Comparison of ENCODE assay signal across 20 cellular contexts in the genomic region with DNA sequence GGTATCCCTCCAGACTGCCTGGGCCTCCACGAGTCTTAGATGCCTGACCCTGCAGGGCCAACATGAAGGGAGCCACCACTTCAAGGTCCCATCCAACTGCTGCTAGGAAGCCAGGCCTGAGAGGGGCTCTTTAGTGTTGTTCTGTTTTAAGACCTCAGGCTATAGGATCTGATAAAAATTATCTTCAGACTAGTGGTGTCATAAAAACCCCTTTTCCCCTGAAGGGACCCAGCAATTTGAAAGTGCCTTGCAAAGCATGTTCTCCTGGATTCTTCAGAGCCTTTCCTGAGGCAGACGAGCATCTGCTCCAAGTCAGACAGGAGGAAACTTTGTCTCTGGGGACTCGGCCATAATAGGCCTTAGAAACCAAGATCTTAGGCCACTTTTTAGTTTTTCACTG. TPM values are rescaled to one million over a fixed set of nuclear protein-coding genes. Genes with fewer than 3 reads are reported as not detected.
A peak's percentile ranks its signal among the peaks of the same experiment; 100 is the strongest.
DNase-seq lines count a peak whose midpoint lies in the region; ATAC-seq and TF ChIP-seq lines count a peak whose summit lies in the region.
"Had no signal": no experiment of that assay in that cellular context is flagged by ENCODE, and none has a peak within 500 bp of the region (broad histone marks: within the 10 kb centered on the region; RNA-seq: fewer than 3 reads in every experiment).

No MANE protein-coding gene starts in this region.

- H3K27me3 ChIP-seq in Panc1 (ENCODE audit: control insufficient read depth, insufficient read depth, low read length) (no peaks in the 10 kb centered on the region), dorsolateral prefrontal cortex (no peaks in the 10 kb centered on the region)
- H3K27me3 ChIP-seq: BLaER1, MG63 had no signal

- H3K9me3 Mint-ChIP-seq in activated naive CD4-positive, alpha-beta T cell treated with anti-CD3 and anti-CD28 coated beads for 36 hours, result no peaks in the 10 kb centered on the region
- H3K9me3 Mint-ChIP-seq in stimulated activated effector memory CD8-positive, alpha-beta T cell treated with anti-CD3 and anti-CD28 coated beads, Interleukin-12 subunit alpha, Interleukin-12 subunit beta, amount 100 ng/mL, for 72 hours, result no peaks in the 10 kb centered on the region
- H3K9me3 Mint-ChIP-seq: CD8-positive, alpha-beta memory T cell had no signal

- CTCF ChIA-PET in Panc1 (lab: Charles Lee), result no interaction called here
- CTCF ChIA-PET in activated naive CD4-positive, alpha-beta T cell treated with anti-CD3 and anti-CD28 coated beads for 36 hours (lab: Charles Lee), result no interaction called here

- DNase-seq in ELF-1 (ENCODE audit: low read depth, low spot score), result peak; percentile 76
- DNase-seq in Panc1 (ENCODE audit: low read depth, low spot score), result no peak
- DNase-seq in dorsolateral prefrontal cortex, result no peak
- no peak for DNase-seq in substantia nigra (lab: John Stamatoyannopoulos, UW)
- no peak for DNase-seq in activated naive CD4-positive, alpha-beta T cell treated with anti-CD3 and anti-CD28 coated beads for 36 hours
- no peak for DNase-seq in stimulated activated effector memory CD8-positive, alpha-beta T cell treated with anti-CD3 and anti-CD28 coated beads, Interleukin-12 subunit alpha, Interleukin-12 subunit beta, amount 100 ng/mL, for 72 hours (ENCODE audit: low spot score in 2 of 2)
- DNase-seq in anterior cingulate cortex (lab: John Stamatoyannopoulos, UW), result no peak
- DNase-seq: CD8-positive, alpha-beta memory T cell; DMS79 treated with DMSO at 0.1 percent for 48 hours; Kasumi-1; MG63; NCI-H1092 treated with DMSO at 0.1 percent for 48 hours; NCI-H146; NCI-H2029 treated with DMSO at 0.1 percent for 48 hours; NCI-H226; NCI-H524 treated with DMSO at 0.1 percent for 48 hours; PC-3 had no signal

- H3K27ac Mint-ChIP-seq in activated naive CD4-positive, alpha-beta T cell treated with anti-CD3 and anti-CD28 coated beads for 36 hours, result no peak overlapping the region
- no peak overlapping the region for H3K27ac Mint-ChIP-seq in stimulated activated effector memory CD8-positive, alpha-beta T cell treated with anti-CD3 and anti-CD28 coated beads, Interleukin-12 subunit alpha, Interleukin-12 subunit beta, amount 100 ng/mL, for 72 hours

- H3K36me3 ChIP-seq in Panc1 (ENCODE audit: control insufficient read depth, insufficient read depth, low read length), result no peaks in the 10 kb centered on the region
- H3K36me3 ChIP-seq: BLaER1, HAP-1, MG63 had no signal

- H3K36me3 Mint-ChIP-seq in activated naive CD4-positive, alpha-beta T cell treated with anti-CD3 and anti-CD28 coated beads for 36 hours (ENCODE audit: low read depth), result peaks cover 3% of the 10 kb centered on the region
- H3K36me3 Mint-ChIP-seq in stimulated activated effector memory CD8-positive, alpha-beta T cell treated with anti-CD3 and anti-CD28 coated beads, Interleukin-12 subunit alpha, Interleukin-12 subunit beta, amount 100 ng/mL, for 72 hours, result no peaks in the 10 kb centered on the region

- peak overlapping the region; percentile 73 for H3K27ac ChIP-seq in Panc1 (ENCODE audit: low read length)
- H3K27ac ChIP-seq in dorsolateral prefrontal cortex, result peak overlapping the region; percentile 40 to 93 (median 80)
- peak overlapping the region; percentile 10 for H3K27ac ChIP-seq in substantia nigra (ENCODE audit: low read depth, low read length, poor library complexity, severe bottlenecking)
- H3K27ac ChIP-seq: BLaER1 had no signal

- intact Hi-C loops in Panc1 (cut with micrococcal nuclease; ENCODE audit: unreplicated experiment), result no loop called here
- intact Hi-C loops in dorsolateral prefrontal cortex (cut with DNase I), result loop anchor here (5.0 kb wide), 2 partner anchors 64 to 164 kb away; no protein-coding TSS in a partner anchor
- intact Hi-C loops in activated naive CD4-positive, alpha-beta T cell treated with anti-CD3 and anti-CD28 coated beads for 36 hours (cut with micrococcal nuclease), result no loop called here

- H3K4me3 ChIP-seq in Panc1 (ENCODE audit: low read depth in 2 of 2, low read length in 2 of 2) (no peak overlapping the region), dorsolateral prefrontal cortex (peak overlapping the region in 1 of 59 donors; percentile 20)
- H3K4me3 ChIP-seq: BLaER1, HAP-1, MG63 had no signal

- in situ Hi-C loops in Panc1 (cut with HindIII; ENCODE audit: low pct_unique_long_range_greater_than_20kb, low sequenced_read_pairs), result no loop called here

- TF ChIP-seq CTCF in Panc1 (IDR thresholded peaks at IDR 0.05) (no peak), dorsolateral prefrontal cortex (IDR thresholded peaks at IDR 0.05 in 54 of 56, conservative IDR thresholded peaks at IDR 0.05 in 2 of 56; ENCODE audit: low read depth in 1 of 56, partially characterized antibody in 56 of 56) (no peak)

- no peak for ATAC-seq in Panc1
- no peak for ATAC-seq in stimulated activated effector memory CD8-positive, alpha-beta T cell treated with anti-CD3 and anti-CD28 coated beads, Interleukin-12 subunit alpha, Interleukin-12 subunit beta, amount 100 ng/mL, for 72 hours
- ATAC-seq: PC-3 had no signal

- H3K4me3 Mint-ChIP-seq in activated naive CD4-positive, alpha-beta T cell treated with anti-CD3 and anti-CD28 coated beads for 36 hours, result no peak overlapping the region
- no peak overlapping the region for H3K4me3 Mint-ChIP-seq in stimulated activated effector memory CD8-positive, alpha-beta T cell treated with anti-CD3 and anti-CD28 coated beads, Interleukin-12 subunit alpha, Interleukin-12 subunit beta, amount 100 ng/mL, for 72 hours
- H3K4me3 Mint-ChIP-seq: CD8-positive, alpha-beta memory T cell had no signal

- no peaks in the 10 kb centered on the region for H3K27me3 Mint-ChIP-seq in activated naive CD4-positive, alpha-beta T cell treated with anti-CD3 and anti-CD28 coated beads for 36 hours (ENCODE audit: low read depth)
- H3K27me3 Mint-ChIP-seq: CD8-positive, alpha-beta memory T cell had no signal

- H3K4me1 Mint-ChIP-seq in activated naive CD4-positive, alpha-beta T cell treated with anti-CD3 and anti-CD28 coated beads for 36 hours (ENCODE audit: low read depth), result peaks cover 28% of the 10 kb centered on the region
- H3K4me1 Mint-ChIP-seq in stimulated activated effector memory CD8-positive, alpha-beta T cell treated with anti-CD3 and anti-CD28 coated beads, Interleukin-12 subunit alpha, Interleukin-12 subunit beta, amount 100 ng/mL, for 72 hours, result peaks cover 37% of the 10 kb centered on the region

- POLR2A ChIA-PET in Panc1 (lab: Charles Lee), result no interaction called here

- peaks cover 58% of the 10 kb centered on the region for H3K4me1 ChIP-seq in Panc1 (ENCODE audit: control insufficient read depth, insufficient read depth, low read length)
- H3K4me1 ChIP-seq: BLaER1, HAP-1 had no signal

- H3K9me3 ChIP-seq in Panc1 (ENCODE audit: control insufficient read depth, insufficient read depth, low read depth, low read length), result no peaks in the 10 kb centered on the region
- H3K9me3 ChIP-seq: BLaER1 had no signal

- BruUV-seq in Panc1 (replicated peaks; lab: Mats Ljungman, UMichigan), result no TSS peak

RNA-seq across cellular contexts. Expression of gene TSPAN5, which starts 26.9 kb away (rescaled TPM):
- total RNA-seq in Panc1 (2021; ENCODE audit: unreplicated experiment) (61.9 TPM), dorsolateral prefrontal cortex (100 to 1,000 TPM in 86 of 120 experiments, 10 to 100 TPM in 34; 56.5 to 140 (median 109) TPM)
- polyA plus RNA-seq in Panc1 (2012; ENCODE audit: insufficient read length), result 45.8 TPM
- total RNA-seq in activated naive CD4-positive, alpha-beta T cell treated with anti-CD3 and anti-CD28 coated beads for 36 hours, result 10 to 100 TPM; 12.5 to 13.1 TPM
- total RNA-seq: G401 had no signal

Comparison
In these comparisons a context has a peak if more than half of its experiments do, and no peak if none do; other contexts are left out.
1. H3K27ac ChIP-seq: peak in every context shown above with its lines; median percentile 80 in dorsolateral prefrontal cortex; 73 in Panc1; 10 in substantia nigra.
2. intact Hi-C loops: an anchor here in dorsolateral prefrontal cortex (5.0 kb wide); none called in Panc1 and activated naive CD4-positive, alpha-beta T cell treated with anti-CD3 and anti-CD28 coated beads for 36 hours.